Comparison of ENCODE assay signal across 8 cellular contexts in genomic region chr18:55477537-55478300, GRCh38.
DNase-seq lines count a peak whose midpoint lies in the region; ATAC-seq, FAIRE-seq and TF ChIP-seq lines count a peak whose summit lies in the region.

No MANE protein-coding gene starts in this region.

- H3K27me3 ChIP-seq in bronchial epithelial cell (ENCODE audit: control insufficient read depth, insufficient read depth, low read length) (no peaks in the 10 kb centered on the region), tibial artery (no peaks in the 10 kb centered on the region)

- ATAC-seq in GM18508 (IDR thresholded peaks at IDR 0.05; ENCODE audit: insufficient read depth, unreplicated experiment) (peak; percentile 76), HG02981 (IDR thresholded peaks at IDR 0.05; ENCODE audit: unreplicated experiment) (peak; percentile 91), left colon (no peak)

- WGBS in lower leg skin, 2 donors: 8% methylated on average over 9 of the region's 9 CpGs

- TF ChIP-seq POLR2A in lower leg skin (IDR thresholded peaks at IDR 0.05): no peak

- intact Hi-C loops in lower leg skin (cut with DNase I; ENCODE audit: low total_unique reads): loop anchor here (5.0 kb wide), 1 partner anchor 1515 kb away; no protein-coding TSS in a partner anchor
- intact Hi-C loops in tibial artery (cut with DNase I; ENCODE audit: low total_unique reads): no loop called here
- intact Hi-C loops in left colon (cut with DNase I, micrococcal nuclease): no loop called here

- H3K9me3 ChIP-seq in tibial artery: no peaks in the 10 kb centered on the region

- H3K4me1 ChIP-seq in tibial artery: peaks cover 0 to 8% (median 2%) of the 10 kb centered on the region in 4 donors

- H3K4me3 ChIP-seq in bronchial epithelial cell (ENCODE audit: low read depth, low read length) (peak overlapping the region; percentile 25), lower leg skin (ENCODE audit: low read depth, poor library complexity, severe bottlenecking) (peak overlapping the region; percentile 13), tibial artery (peak overlapping the region; percentile 54)

- DNase-seq in AG08395 (ENCODE audit: low spot score): peak; percentile 40
- peak; percentile 80 for DNase-seq in OCI-M1 (lab: John Stamatoyannopoulos, UW)
- peak; percentile 37 for DNase-seq in bronchial epithelial cell (ENCODE audit: low read depth)
- no peak for DNase-seq in lower leg skin (ENCODE audit: low spot score in 2 of 2)
- DNase-seq in tibial artery: peak in 1 of 2 donors; percentile 31
- DNase-seq in left colon: no peak

- TF ChIP-seq CTCF in bronchial epithelial cell (IDR thresholded peaks at IDR 0.05; ENCODE audit: insufficient read depth, low read length, severe bottlenecking): peak; percentile 33
- no peak for TF ChIP-seq CTCF in lower leg skin (IDR thresholded peaks at IDR 0.05)
- TF ChIP-seq CTCF in tibial artery (IDR thresholded peaks at IDR 0.05): peak in 1 of 2 experiments; percentile 22

- FAIRE-seq in bronchial epithelial cell (lab: Jason Lieb, UNC): peak; percentile 28

- no peaks in the 10 kb centered on the region for H3K36me3 ChIP-seq in bronchial epithelial cell (ENCODE audit: control insufficient read depth, insufficient read depth, low read length)
- H3K36me3 ChIP-seq in tibial artery: no peaks in the 10 kb centered on the region

- H3K27ac ChIP-seq in tibial artery: peak overlapping the region; percentile 69 to 80

Comparison
In these comparisons a context has a peak if more than half of its experiments do, and no peak if none do; other contexts are left out.
1. DNase-seq: peak in AG08395 (single experiment), OCI-M1 (single experiment) and bronchial epithelial cell (single experiment); none in lower leg skin (0 of 2) and left colon (0 of 2).
2. Peak in every context shown above with its lines, with median percentiles within 50 percentile points of each other: H3K4me3 ChIP-seq.